In the genomic region with DNA sequence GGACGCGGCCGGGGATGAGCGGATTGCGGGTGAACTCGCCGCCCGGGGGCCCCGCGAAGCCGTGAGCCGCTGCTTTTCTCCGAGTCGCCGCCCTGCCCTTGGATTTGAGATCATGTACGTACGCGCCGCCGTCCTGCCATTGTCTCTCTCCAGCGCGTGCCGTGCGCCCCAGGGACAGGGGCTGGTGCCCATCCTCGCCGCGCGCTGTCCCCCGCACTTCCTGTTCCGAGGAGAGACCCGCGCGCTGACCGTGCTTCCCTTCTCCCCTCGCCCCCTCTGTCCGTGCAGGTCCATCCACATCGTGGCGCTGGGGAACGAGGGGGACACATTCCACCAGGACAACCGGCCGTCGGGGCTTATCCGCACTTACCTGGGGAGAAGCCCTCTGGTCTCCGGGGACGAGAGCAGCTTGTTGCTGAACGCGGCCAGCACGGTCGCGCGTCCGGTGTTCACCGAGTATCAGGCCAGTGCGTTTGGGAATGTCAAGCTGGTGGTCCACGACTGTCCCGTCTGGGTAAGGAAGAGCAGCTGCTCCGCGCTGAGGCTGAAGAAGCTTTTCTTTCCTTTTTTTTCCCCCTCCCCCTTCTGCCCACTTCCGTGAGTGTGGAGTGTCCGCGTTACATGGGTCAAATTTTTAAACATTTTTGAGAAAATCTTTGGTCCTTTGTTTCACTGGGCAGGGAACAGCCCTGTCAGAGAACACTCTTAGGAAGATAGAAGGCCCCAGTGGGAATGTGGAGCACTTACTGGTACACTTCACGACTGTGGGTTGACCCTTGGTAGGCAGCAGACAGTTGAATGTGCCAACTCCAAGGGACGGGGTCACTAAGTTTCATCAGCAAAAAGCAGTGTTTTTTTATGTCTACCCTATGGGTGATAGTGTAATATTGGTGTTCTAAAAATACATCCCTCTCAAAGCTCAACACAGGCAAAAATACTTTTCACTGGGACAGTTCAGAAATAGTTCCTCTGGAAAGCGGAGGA, we compare ENCODE assay signal across 1 cellular context.
TF ChIP-seq lines count a peak whose summit lies in the region.

No MANE protein-coding gene starts in this region.

TF ChIP-seq in HepG2, 621 proteins besides CTCF, POLR2A, EP300 and RAD21 (continued from another document and continues in another):
- TF ChIP-seq STAT6 (CRISPR knock-in tag; IDR thresholded peaks at IDR 0.05; ENCODE audit: borderline replicate concordance): no peak
- no peak for TF ChIP-seq ADNP (CRISPR knock-in tag; IDR thresholded peaks at IDR 0.05)
- TF ChIP-seq, protein P1, sequence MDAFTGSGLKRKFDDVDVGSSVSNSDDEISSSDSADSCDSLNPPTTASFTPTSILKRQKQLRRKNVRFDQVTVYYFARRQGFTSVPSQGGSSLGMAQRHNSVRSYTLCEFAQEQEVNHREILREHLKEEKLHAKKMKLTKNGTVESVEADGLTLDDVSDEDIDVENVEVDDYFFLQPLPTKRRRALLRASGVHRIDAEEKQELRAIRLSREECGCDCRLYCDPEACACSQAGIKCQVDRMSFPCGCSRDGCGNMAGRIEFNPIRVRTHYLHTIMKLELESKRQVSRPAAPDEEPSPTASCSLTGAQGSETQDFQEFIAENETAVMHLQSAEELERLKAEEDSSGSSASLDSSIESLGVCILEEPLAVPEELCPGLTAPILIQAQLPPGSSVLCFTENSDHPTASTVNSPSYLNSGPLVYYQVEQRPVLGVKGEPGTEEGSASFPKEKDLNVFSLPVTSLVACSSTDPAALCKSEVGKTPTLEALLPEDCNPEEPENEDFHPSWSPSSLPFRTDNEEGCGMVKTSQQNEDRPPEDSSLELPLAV (CRISPR knock-in tag; conservative IDR thresholded peaks at IDR 0.05; ENCODE audit: low read depth): no peak
- TF ChIP-seq, protein P2, sequence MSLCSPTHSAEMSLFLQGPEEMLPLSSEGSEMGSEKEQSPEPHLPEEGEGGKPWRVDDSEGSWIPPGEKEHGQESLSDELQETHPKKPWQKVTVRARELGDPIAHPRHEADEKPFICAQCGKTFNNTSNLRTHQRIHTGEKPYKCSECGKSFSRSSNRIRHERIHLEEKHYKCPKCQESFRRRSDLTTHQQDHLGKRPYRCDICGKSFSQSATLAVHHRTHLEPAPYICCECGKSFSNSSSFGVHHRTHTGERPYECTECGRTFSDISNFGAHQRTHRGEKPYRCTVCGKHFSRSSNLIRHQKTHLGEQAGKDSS (CRISPR knock-in tag; IDR thresholded peaks at IDR 0.05; ENCODE audit: borderline replicate concordance, low read depth): no peak; the same call in 1 of the 2 replicates
- no peak for TF ChIP-seq NCOA2 (CRISPR knock-in tag; IDR thresholded peaks at IDR 0.05)
- TF ChIP-seq AHR (CRISPR knock-in tag; IDR thresholded peaks at IDR 0.05): no peak
- TF ChIP-seq TEF (CRISPR knock-in tag; IDR thresholded peaks at IDR 0.05): no peak
- no peak for TF ChIP-seq DMAP1 (CRISPR knock-in tag; IDR thresholded peaks at IDR 0.05)
- no peak for TF ChIP-seq MZF1 (CRISPR knock-in tag; IDR thresholded peaks at IDR 0.05; ENCODE audit: borderline replicate concordance)
- TF ChIP-seq, protein P3, sequence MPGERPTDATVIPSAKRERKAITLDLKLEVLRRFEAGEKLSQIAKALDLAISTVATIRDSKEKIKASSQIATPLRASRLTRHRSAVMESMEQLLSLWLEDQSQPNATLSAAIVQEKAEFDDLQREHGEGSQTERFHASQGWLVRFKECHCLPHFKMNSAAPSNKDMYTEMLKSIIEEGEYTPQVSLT (CRISPR knock-in tag; IDR thresholded peaks at IDR 0.05; ENCODE audit: borderline replicate concordance, low read depth): no peak
- no peak for TF ChIP-seq ZNF24 (IDR thresholded peaks at IDR 0.05)
- TF ChIP-seq CSRNP1 (CRISPR knock-in tag; IDR thresholded peaks at IDR 0.05): no peak
- no peak; the same call in 1 of the 2 replicates for TF ChIP-seq ZNF484 (CRISPR knock-in tag; IDR thresholded peaks at IDR 0.05; ENCODE audit: borderline replicate concordance, low read depth)
- no peak for TF ChIP-seq HMGXB3 (CRISPR knock-in tag; IDR thresholded peaks at IDR 0.05; ENCODE audit: borderline replicate concordance)
- no peak for TF ChIP-seq JUNB (CRISPR knock-in tag; IDR thresholded peaks at IDR 0.05; ENCODE audit: borderline replicate concordance)
- no peak for TF ChIP-seq ZNF558 (CRISPR knock-in tag; IDR thresholded peaks at IDR 0.05; ENCODE audit: borderline replicate concordance)
- no peak for TF ChIP-seq NCOA1 (CRISPR knock-in tag; IDR thresholded peaks at IDR 0.05)
- TF ChIP-seq SNAPC2 (CRISPR knock-in tag; IDR thresholded peaks at IDR 0.05): 0 out of 2 replicates have a peak, but pooled peaks have one; percentile 27
- TF ChIP-seq PHF5A (CRISPR knock-in tag; IDR thresholded peaks at IDR 0.05; ENCODE audit: low read depth, unreplicated experiment): no peak
- no peak for TF ChIP-seq ZKSCAN1 (IDR thresholded peaks at IDR 0.05; ENCODE audit: low read length)
- TF ChIP-seq, protein P4, sequence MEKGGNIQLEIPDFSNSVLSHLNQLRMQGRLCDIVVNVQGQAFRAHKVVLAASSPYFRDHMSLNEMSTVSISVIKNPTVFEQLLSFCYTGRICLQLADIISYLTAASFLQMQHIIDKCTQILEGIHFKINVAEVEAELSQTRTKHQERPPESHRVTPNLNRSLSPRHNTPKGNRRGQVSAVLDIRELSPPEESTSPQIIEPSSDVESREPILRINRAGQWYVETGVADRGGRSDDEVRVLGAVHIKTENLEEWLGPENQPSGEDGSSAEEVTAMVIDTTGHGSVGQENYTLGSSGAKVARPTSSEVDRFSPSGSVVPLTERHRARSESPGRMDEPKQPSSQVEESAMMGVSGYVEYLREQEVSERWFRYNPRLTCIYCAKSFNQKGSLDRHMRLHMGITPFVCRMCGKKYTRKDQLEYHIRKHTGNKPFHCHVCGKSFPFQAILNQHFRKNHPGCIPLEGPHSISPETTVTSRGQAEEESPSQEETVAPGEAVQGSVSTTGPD (CRISPR knock-in tag; IDR thresholded peaks at IDR 0.05): no peak
- TF ChIP-seq RFX5 (IDR thresholded peaks at IDR 0.05; ENCODE audit: low read depth, low read length): no peak
- no peak for TF ChIP-seq SCMH1 (CRISPR knock-in tag; IDR thresholded peaks at IDR 0.05; ENCODE audit: borderline replicate concordance)
- no peak for TF ChIP-seq GLI4 (CRISPR knock-in tag; IDR thresholded peaks at IDR 0.05; ENCODE audit: borderline replicate concordance)
- no peak for TF ChIP-seq ZNF282 (IDR thresholded peaks at IDR 0.05; ENCODE audit: partially characterized antibody)
- no peak for TF ChIP-seq SRSF9 (IDR thresholded peaks at IDR 0.05; ENCODE audit: borderline replicate concordance, insufficient read depth, low read depth, low read length, poor library complexity, severe bottlenecking)
- TF ChIP-seq MTA3 (CRISPR knock-in tag; IDR thresholded peaks at IDR 0.05): no peak
- TF ChIP-seq MXD4 (CRISPR knock-in tag; IDR thresholded peaks at IDR 0.05): no peak
- TF ChIP-seq ZNF451 (CRISPR knock-in tag; IDR thresholded peaks at IDR 0.05): no peak
- no peak for TF ChIP-seq BRCA1 (CRISPR knock-in tag; IDR thresholded peaks at IDR 0.05)
- TF ChIP-seq TARDBP (CRISPR knock-in tag; IDR thresholded peaks at IDR 0.05): 0 out of 2 replicates have a peak, but pooled peaks have one; percentile 20
- no peak for TF ChIP-seq CEBPB (IDR thresholded peaks at IDR 0.05; ENCODE audit: borderline replicate concordance, low read depth, low read length)
- no peak for TF ChIP-seq CCAR2 (optimal IDR thresholded peaks at IDR 0.05; ENCODE audit: low read depth, low read length)
- no peak for TF ChIP-seq NONO (IDR thresholded peaks at IDR 0.05)
- TF ChIP-seq NONO (CRISPR knock-in tag; conservative IDR thresholded peaks at IDR 0.05): no peak
- no peak; the same call in 1 of the 2 replicates for TF ChIP-seq BRD4 (CRISPR knock-in tag; IDR thresholded peaks at IDR 0.05)
- TF ChIP-seq GRHL1 (CRISPR knock-in tag; conservative IDR thresholded peaks at IDR 0.05): no peak
- peak; percentile 37; the same call in 1 of the 2 replicates for TF ChIP-seq GATAD2A (CRISPR knock-in tag; IDR thresholded peaks at IDR 0.05)
- TF ChIP-seq ZNF260 (CRISPR knock-in tag; IDR thresholded peaks at IDR 0.05; ENCODE audit: borderline replicate concordance, low read depth): no peak
- peak; percentile 50; the same call in 1 of the 2 replicates for TF ChIP-seq HIVEP1 (CRISPR knock-in tag; IDR thresholded peaks at IDR 0.05)
- TF ChIP-seq TBP (CRISPR knock-in tag; IDR thresholded peaks at IDR 0.05): no peak
- TF ChIP-seq, protein P5, sequence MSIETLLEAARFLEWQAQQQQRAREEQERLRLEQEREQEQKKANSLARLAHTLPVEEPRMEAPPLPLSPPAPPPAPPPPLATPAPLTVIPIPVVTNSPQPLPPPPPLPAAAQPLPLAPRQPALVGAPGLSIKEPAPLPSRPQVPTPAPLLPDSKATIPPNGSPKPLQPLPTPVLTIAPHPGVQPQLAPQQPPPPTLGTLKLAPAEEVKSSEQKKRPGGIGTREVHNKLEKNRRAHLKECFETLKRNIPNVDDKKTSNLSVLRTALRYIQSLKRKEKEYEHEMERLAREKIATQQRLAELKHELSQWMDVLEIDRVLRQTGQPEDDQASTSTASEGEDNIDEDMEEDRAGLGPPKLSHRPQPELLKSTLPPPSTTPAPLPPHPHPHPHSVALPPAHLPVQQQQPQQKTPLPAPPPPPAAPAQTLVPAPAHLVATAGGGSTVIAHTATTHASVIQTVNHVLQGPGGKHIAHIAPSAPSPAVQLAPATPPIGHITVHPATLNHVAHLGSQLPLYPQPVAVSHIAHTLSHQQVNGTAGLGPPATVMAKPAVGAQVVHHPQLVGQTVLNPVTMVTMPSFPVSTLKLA (IDR thresholded peaks at IDR 0.05): no peak
- TF ChIP-seq NFKBIZ (CRISPR knock-in tag; IDR thresholded peaks at IDR 0.05): no peak
